12 cellular contexts compared by ENCODE assay signal in the genomic region with DNA sequence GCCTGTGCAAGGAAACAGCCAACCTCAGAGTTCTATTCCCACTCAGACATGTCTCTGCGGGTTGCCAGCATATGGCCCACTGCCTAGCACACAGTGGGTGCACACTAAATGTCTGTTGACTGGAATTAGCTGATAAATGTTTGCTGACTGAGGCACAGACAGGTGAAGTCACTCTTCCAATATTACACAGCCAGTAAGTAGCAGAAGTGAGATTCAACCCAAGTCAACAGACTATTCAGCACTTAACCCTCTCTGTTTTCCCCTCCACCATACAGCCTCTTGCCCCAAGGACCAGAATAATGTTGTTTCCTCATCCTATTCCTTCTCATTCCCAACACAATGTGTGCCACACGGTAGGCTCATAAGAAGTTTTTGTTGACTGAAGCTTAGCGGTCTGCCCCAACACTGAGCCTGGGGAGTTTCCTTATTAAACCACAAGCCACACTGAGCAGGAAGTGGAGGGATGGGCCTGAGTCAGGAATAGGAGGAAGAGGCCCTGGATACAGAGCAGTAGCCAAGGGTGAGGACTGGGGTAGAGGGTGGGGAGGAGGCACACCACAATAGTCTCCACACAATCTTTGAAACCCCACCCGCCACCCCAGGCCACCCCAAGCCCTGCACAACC. TPM values are rescaled to one million over a fixed set of nuclear protein-coding genes. Genes with fewer than 3 reads are reported as not detected.
DNase-seq lines count a peak whose midpoint lies in the region; ATAC-seq and TF ChIP-seq lines count a peak whose summit lies in the region.
"Had no signal": no experiment of that assay in that cellular context is flagged by ENCODE, and none has a peak within 500 bp of the region (broad histone marks: within the 10 kb centered on the region; RNA-seq: fewer than 3 reads in every experiment).

No MANE protein-coding gene starts in this region.

- no peak overlapping the region for H3K4me3 ChIP-seq in fibroblast of pulmonary artery (replicated peaks; ENCODE audit: low read depth, low read length)
- no peak overlapping the region for H3K4me3 ChIP-seq in aorta (ENCODE audit: low read length in 2 of 2)
- H3K4me3 ChIP-seq: GM23338 had no signal

- H3K4me1 ChIP-seq in aorta (ENCODE audit: control insufficient read depth in 1 of 2, insufficient read depth in 2 of 2, low read length in 2 of 2) = no peaks in the 10 kb centered on the region

- H3K36me3 ChIP-seq in aorta (ENCODE audit: control insufficient read depth in 1 of 2, insufficient read depth in 2 of 2, low read length in 1 of 2) = no peaks in the 10 kb centered on the region

- no peaks in the 10 kb centered on the region for H3K36me3 Mint-ChIP-seq in nephron progenitor cell (ENCODE audit: low read depth)

- H3K27me3 Mint-ChIP-seq in nephron progenitor cell (ENCODE audit: low read depth, poor library complexity) = peaks cover 22% of the 10 kb centered on the region

- 65 to 74% methylated on average over 3 to 4 of the region's 4 CpGs for WGBS in aorta, 2 donors

- H3K27ac Mint-ChIP-seq in nephron progenitor cell = no peak overlapping the region
- H3K27ac Mint-ChIP-seq: GM23338 had no signal

- H3K27me3 ChIP-seq in aorta (ENCODE audit: control insufficient read depth in 1 of 2, insufficient read depth in 2 of 2, low read length in 1 of 2) = peaks cover 0 to 7% of the 10 kb centered on the region in 2 donors

- peak; percentile 44 for DNase-seq in stimulated activated CD4-positive, alpha-beta T cell treated with anti-CD3 and anti-CD28 coated beads, Interleukin-4, amount 100 ng/mL, for 24 hours
- no peak for DNase-seq in stimulated activated CD4-positive, alpha-beta T cell treated with anti-CD3 and anti-CD28 coated beads, Interleukin-4, amount 100 ng/mL, for 1 hour
- DNase-seq in SKM-1 treated with dmso at 0.1 percent for 144 hours (lab: John Stamatoyannopoulos, UW; ENCODE audit: unreplicated experiment) (peak; percentile 87), fibroblast of pulmonary artery (ENCODE audit: low read depth) (peak; percentile 7), aorta (peak in 1 of 2 donors; percentile 65), NCI-H1436 (lab: John Stamatoyannopoulos, UW) (no peak), nephron progenitor cell (no peak)
- DNase-seq: effector CD4-positive, alpha-beta T cell; midbrain had no signal

- H3K27ac ChIP-seq in aorta (ENCODE audit: low read depth in 1 of 2, low read length in 2 of 2) = no peak overlapping the region

- TF ChIP-seq CTCF in fibroblast of pulmonary artery (IDR thresholded peaks at IDR 0.05; ENCODE audit: low read length, missing control alignments) = no peak
- TF ChIP-seq CTCF in nephron progenitor cell (IDR thresholded peaks at IDR 0.05) = no peak

- ATAC-seq in aorta (ENCODE audit: low FRiP score) = peak; percentile 19
- no peak for ATAC-seq in HG03521 (IDR thresholded peaks at IDR 0.05; ENCODE audit: unreplicated experiment)
- ATAC-seq: GM23338 had no signal

- H3K9me3 ChIP-seq in aorta (ENCODE audit: control insufficient read depth, low read length) = no peaks in the 10 kb centered on the region

- H3K4me3 Mint-ChIP-seq in nephron progenitor cell = no peak overlapping the region
- H3K4me3 Mint-ChIP-seq: GM23338 had no signal

- H3K9me3 Mint-ChIP-seq in nephron progenitor cell = no peaks in the 10 kb centered on the region
- H3K9me3 Mint-ChIP-seq: GM23338 had no signal

- H3K4me1 Mint-ChIP-seq in nephron progenitor cell = peaks cover 16% of the 10 kb centered on the region
- H3K4me1 Mint-ChIP-seq: GM23338 had no signal

- intact Hi-C loops in aorta (cut with DNase I) = no loop called here

RNA-seq across cellular contexts. Expression of a gene that starts 15.7 kb away (rescaled TPM):
- total RNA-seq in aorta = 10 to 100 TPM; 18.3 to 59.2 TPM
- 10 to 100 TPM in 1 of 2 donors, 1 to 10 TPM in 1; 1.7 to 10.9 TPM for polyA plus RNA-seq in aorta
- total RNA-seq: G401 had no signal
- polyA plus RNA-seq: GM23338 had no signal

RNA-seq across cellular contexts. Expression of a gene that starts 41.3 kb away (rescaled TPM):
- under 1 TPM; 0.45 to 0.54 TPM for total RNA-seq in aorta
- polyA plus RNA-seq in aorta = 1 to 10 TPM in 1 of 2 donors, not detected in 1; 1.0 TPM
- total RNA-seq: G401 had no signal
- polyA plus RNA-seq: GM23338 had no signal

Comparison
In these comparisons a context has a peak if more than half of its experiments do, and no peak if none do; other contexts are left out.
1. DNase-seq: peak in stimulated activated CD4-positive, alpha-beta T cell treated with anti-CD3 and anti-CD28 coated beads, Interleukin-4, amount 100 ng/mL, for 24 hours (single experiment), SKM-1 treated with dmso at 0.1 percent for 144 hours (single experiment) and fibroblast of pulmonary artery (single experiment); none in stimulated activated CD4-positive, alpha-beta T cell treated with anti-CD3 and anti-CD28 coated beads, Interleukin-4, amount 100 ng/mL, for 1 hour (single experiment), NCI-H1436 (single experiment) and nephron progenitor cell (single experiment).